In genomic region chr22:27670701-27671412, GRCh38 we compare ENCODE assay signal across 1 cellular context.
A peak's percentile ranks its signal among the peaks of the same experiment; 100 is the strongest.
TF ChIP-seq lines count a peak whose summit lies in the region.

No MANE protein-coding gene starts in this region.

TF ChIP-seq in K562, 482 proteins besides CTCF, POLR2A, EP300 and RAD21 (continued from another document and continues in another):
- TF ChIP-seq RERE (CRISPR knock-in tag; IDR thresholded peaks at IDR 0.05; ENCODE audit: borderline replicate concordance), result no peak
- peak; percentile 53; the same call in 1 of the 2 replicates for TF ChIP-seq ETV1 (tag; conservative IDR thresholded peaks at IDR 0.05; ENCODE audit: low read depth)
- TF ChIP-seq SREBF2 (CRISPR knock-in tag; IDR thresholded peaks at IDR 0.05), result no peak
- no peak for TF ChIP-seq SRF (CRISPR knock-in tag; IDR thresholded peaks at IDR 0.05)
- no peak for TF ChIP-seq NFXL1 (CRISPR knock-in tag; IDR thresholded peaks at IDR 0.05)
- TF ChIP-seq U2AF1 (optimal IDR thresholded peaks at IDR 0.05; ENCODE audit: low read depth, low read length), result no peak
- no peak for TF ChIP-seq ESRRA (IDR thresholded peaks at IDR 0.05; ENCODE audit: borderline replicate concordance, low read depth)
- TF ChIP-seq DEAF1 (CRISPR knock-in tag; IDR thresholded peaks at IDR 0.05), result no peak
- TF ChIP-seq PHF20 (IDR thresholded peaks at IDR 0.05; ENCODE audit: partially characterized antibody), result peak; percentile 29
- no peak for TF ChIP-seq GABPB1 (CRISPR knock-in tag; IDR thresholded peaks at IDR 0.05)
- TF ChIP-seq FOXK1 (CRISPR knock-in tag; IDR thresholded peaks at IDR 0.05; ENCODE audit: borderline replicate concordance), result no peak
- TF ChIP-seq RREB1 (CRISPR knock-in tag; IDR thresholded peaks at IDR 0.05), result no peak
- TF ChIP-seq KDM1A (IDR thresholded peaks at IDR 0.05), result peak in 1 of 2 experiments; percentile 51; a peak in 1 of 4 replicates
- peak; percentile 64; the same call in 1 of the 2 replicates for TF ChIP-seq BCOR (IDR thresholded peaks at IDR 0.05)
- no peak for TF ChIP-seq UBTF (IDR thresholded peaks at IDR 0.05; ENCODE audit: borderline replicate concordance in 1 of 2, low read depth in 2 of 2, low read length in 2 of 2)
- 0 out of 2 replicates have a peak, but pooled peaks have one; percentile 23 for TF ChIP-seq CHD2 (IDR thresholded peaks at IDR 0.05; ENCODE audit: low read depth, low read length)
- peak; percentile 30; the same call in 1 of the 2 replicates for TF ChIP-seq SMARCA5 (IDR thresholded peaks at IDR 0.05)
- no peak for TF ChIP-seq COPS2 (conservative IDR thresholded peaks at IDR 0.05)
- peak; percentile 63 for TF ChIP-seq RBM25 (IDR thresholded peaks at IDR 0.05; ENCODE audit: low read depth, low read length, severe bottlenecking)
- TF ChIP-seq EGR1 (conservative IDR thresholded peaks at IDR 0.05), result peak; percentile 77
- no peak for TF ChIP-seq RB1 (IDR thresholded peaks at IDR 0.05; ENCODE audit: low read depth)
- TF ChIP-seq NFRKB (IDR thresholded peaks at IDR 0.05; ENCODE audit: low read depth), result peak; percentile 79
- TF ChIP-seq JUND (IDR thresholded peaks at IDR 0.05; ENCODE audit: borderline replicate concordance, low read depth, low read length), result peak; percentile 4; the same call in 1 of the 2 replicates
- TF ChIP-seq JUND (tag; IDR thresholded peaks at IDR 0.05; ENCODE audit: borderline replicate concordance, low read depth, low read length), result 0 out of 3 replicates have a peak, but pooled peaks have one; percentile 13
- no peak for TF ChIP-seq EWSR1 (IDR thresholded peaks at IDR 0.05; ENCODE audit: borderline replicate concordance, low read depth, partially characterized antibody)
- TF ChIP-seq CREB5 (CRISPR knock-in tag; IDR thresholded peaks at IDR 0.05), result no peak
- TF ChIP-seq ELF1 (tag; IDR thresholded peaks at IDR 0.05), result peak; percentile 56; the same call in 1 of the 2 replicates
- TF ChIP-seq SAP30 (IDR thresholded peaks at IDR 0.05; ENCODE audit: borderline replicate concordance, insufficient read depth, low read depth, low read length, poor library complexity, severe bottlenecking), result no peak
- TF ChIP-seq BRD9 (IDR thresholded peaks at IDR 0.05; ENCODE audit: low read depth, partially characterized antibody), result peak; percentile 46
- TF ChIP-seq RBFOX2 (IDR thresholded peaks at IDR 0.05; ENCODE audit: low read depth, low read length), result peak; percentile 42; the same call in 1 of the 2 replicates
- no peak for TF ChIP-seq ARID1B (IDR thresholded peaks at IDR 0.05)
- TF ChIP-seq KLF16 (IDR thresholded peaks at IDR 0.05), result peak; percentile 80; the same call in 1 of the 2 replicates
- peak; percentile 5 to 67; a peak in 3 of 4 replicates for TF ChIP-seq MAZ (CRISPR knock-in tag; conservative IDR thresholded peaks at IDR 0.05 in 1 of 2, IDR thresholded peaks at IDR 0.05 in 1 of 2)
- TF ChIP-seq HDAC2 (IDR thresholded peaks at IDR 0.05), result no peak
- no peak for TF ChIP-seq DIDO1 (tag; IDR thresholded peaks at IDR 0.05; ENCODE audit: low read depth)
- TF ChIP-seq RCOR1 (IDR thresholded peaks at IDR 0.05; ENCODE audit: borderline replicate concordance in 1 of 2, low read depth in 2 of 2, low read length in 2 of 2), result 0 out of 4 replicates have a peak, but pooled peaks of 1 of the 2 experiments have one; percentile 24
- no peak for TF ChIP-seq CAMTA2 (CRISPR knock-in tag; conservative IDR thresholded peaks at IDR 0.05)
- no peak for TF ChIP-seq HNRNPK (IDR thresholded peaks at IDR 0.05; ENCODE audit: low read depth, low read length, poor library complexity, severe bottlenecking)
- TF ChIP-seq MITF (IDR thresholded peaks at IDR 0.05), result no peak
- peak; percentile 83 for TF ChIP-seq VEZF1 (CRISPR knock-in tag; IDR thresholded peaks at IDR 0.05)
